In genomic region chr22:20877715-20878114, GRCh38 we compare ENCODE assay signal across 38 cellular contexts.
"Had no signal": no experiment of that assay in that cellular context is flagged by ENCODE, and none has a peak within 500 bp of the region (broad histone marks: within the 10 kb centered on the region; RNA-seq: fewer than 3 reads in every experiment).

No MANE protein-coding gene starts in this region.

- H3K27me3 Mint-ChIP-seq: activated B cell treated with CpG ODN at 0.5 μM for 24 hours; activated CD4-positive, alpha-beta memory T cell treated with anti-CD3 and anti-CD28 coated beads for 36 hours; activated CD4-positive, alpha-beta T cell treated with anti-CD3 and anti-CD28 coated beads, Interleukin-2, amount 10 ng/mL, durations not matched to agents 24 days and 14 days; activated CD8-positive, alpha-beta T cell treated with anti-CD3 and anti-CD28 coated beads for 36 hours; activated naive CD8-positive, alpha-beta T cell treated with anti-CD3 and anti-CD28 coated beads for 36 hours; activated T-helper 17 cell treated with anti-CD3 and anti-CD28 coated beads, Interleukin-2, amount 50 U/mL, for 72 hours; brain; central memory CD8-positive, alpha-beta T cell had no signal

- ATAC-seq: activated CD8-positive, alpha-beta T cell treated with anti-CD3 and anti-CD28 coated beads for 36 hours; activated naive CD4-positive, alpha-beta T cell treated with anti-CD3 and anti-CD28 coated beads, Interleukin-2, amount 50 U/mL, for 72 hours; activated T-cell treated with anti-CD3 and anti-CD28 coated beads, Interleukin-2, amount 50 U/mL, for 4 hours; activated T-cell treated with anti-CD3 and anti-CD28 coated beads, Interleukin-2, amount 50 U/mL, for 72 hours; activated T-helper 17 cell treated with anti-CD3 and anti-CD28 coated beads, Interleukin-2, amount 50 U/mL, for 72 hours had no signal

- H3K9me3 Mint-ChIP-seq: activated B cell treated with CpG ODN at 0.5 μM for 24 hours; activated CD4-positive, alpha-beta memory T cell treated with anti-CD3 and anti-CD28 coated beads for 36 hours; activated CD4-positive, alpha-beta T cell treated with anti-CD3 and anti-CD28 coated beads, Interleukin-2, amount 10 ng/mL, durations not matched to agents 24 days and 14 days; activated CD8-positive, alpha-beta T cell treated with anti-CD3 and anti-CD28 coated beads for 36 hours; activated naive CD4-positive, alpha-beta T cell treated with anti-CD3 and anti-CD28 coated beads for 36 hours; activated naive CD4-positive, alpha-beta T cell treated with anti-CD3 and anti-CD28 coated beads, Interleukin-2, amount 50 U/mL, for 72 hours; activated naive CD8-positive, alpha-beta T cell treated with anti-CD3 and anti-CD28 coated beads for 36 hours; activated T-cell treated with anti-CD3 and anti-CD28 coated beads, Interleukin-2, amount 50 U/mL, for 4 hours; activated T-cell treated with anti-CD3 and anti-CD28 coated beads, Interleukin-2, amount 50 U/mL, for 72 hours; activated T-helper 1 cell treated with anti-CD3 and anti-CD28 coated beads, Interleukin-12 subunit alpha, Interleukin-12 subunit beta, Interleukin-2, Interleukin-4 antibody, amounts not matched to agents 30 ng/mL and 10 ng/mL and 1 ng/mL, durations not matched to agents 14 hours and 24 hours and 36 hours; activated T-helper 17 cell treated with anti-CD3 and anti-CD28 coated beads, Interleukin-2, amount 50 U/mL, for 72 hours; brain; central memory CD8-positive, alpha-beta T cell; T-helper 1 cell treated with Interleukin-12 subunit alpha and Interleukin-12 subunit beta and Interleukin-4 antibody, amounts not matched to agents 30 μg/mL and 1 μg/mL, for 36 hours; T-helper 2 cell treated with Interferon-gamma antibody and Interleukin-4, amounts not matched to agents 5 μg/mL and 100 μg/mL, for 36 hours had no signal

- DNase-seq: activated B cell treated with CpG ODN at 0.5 μM for 24 hours; activated CD4-positive, alpha-beta memory T cell treated with anti-CD3 and anti-CD28 coated beads for 36 hours; activated CD4-positive, alpha-beta T cell treated with anti-CD3 and anti-CD28 coated beads for 4 hours; activated CD4-positive, alpha-beta T cell treated with anti-CD3 and anti-CD28 coated beads, Interleukin-2, amount 10 ng/mL, durations not matched to agents 24 days and 14 days; activated CD4-positive, alpha-beta T cell treated with anti-CD3 and anti-CD28 coated beads, Interleukin-2, amount 50 U/mL, for 1 hour; activated CD4-positive, alpha-beta T cell treated with anti-CD3 and anti-CD28 coated beads, Interleukin-2, amount 50 U/mL, for 4 hours; activated CD4-positive, CD25-positive, alpha-beta regulatory T cell treated with anti-CD3 and anti-CD28 coated beads, Interleukin-2, amount 50 U/mL, for 72 hours; activated CD8-positive, alpha-beta memory T cell treated with anti-CD3 and anti-CD28 coated beads, Interleukin-2, amount 50 U/mL, for 4 hours; activated CD8-positive, alpha-beta T cell treated with anti-CD3 and anti-CD28 coated beads for 36 hours; activated effector memory CD4-positive, alpha-beta T cell treated with anti-CD3 and anti-CD28 coated beads, Interleukin-2, amount 50 U/mL, for 16 hours; activated gamma-delta T cell treated with Interleukin-2 at 50 U/mL for 16 hours; activated naive CD4-positive, alpha-beta T cell; activated naive CD4-positive, alpha-beta T cell treated with anti-CD3 and anti-CD28 coated beads for 36 hours; activated naive CD4-positive, alpha-beta T cell treated with anti-CD3 and anti-CD28 coated beads, Interleukin-2, amount 50 U/mL, for 16 hours; activated naive CD8-positive, alpha-beta T cell treated with anti-CD3 and anti-CD28 coated beads for 36 hours; activated T-cell treated with anti-CD3 and anti-CD28 coated beads for 4 hours; activated T-cell treated with anti-CD3 and anti-CD28 coated beads, Interleukin-2, amount 50 U/mL, for 1 hour; activated T-cell treated with anti-CD3 and anti-CD28 coated beads, Interleukin-2, amount 50 U/mL, for 4 hours; activated T-cell treated with anti-CD3 and anti-CD28 coated beads, Interleukin-2, amount 50 U/mL, for 72 hours; adrenal gland; amniotic stem cell; caudate nucleus; cerebellar nuclear complex; T-helper 1 cell; T-helper 2 cell; T-helper 9 cell had no signal

- H3K4me1 Mint-ChIP-seq: activated B cell treated with CpG ODN at 0.5 μM for 24 hours; activated T-helper 17 cell treated with anti-CD3 and anti-CD28 coated beads, Interleukin-2, amount 50 U/mL, for 72 hours; brain had no signal

- H3K36me3 Mint-ChIP-seq: activated naive CD4-positive, alpha-beta T cell treated with anti-CD3 and anti-CD28 coated beads, Interleukin-2, amount 50 U/mL, for 72 hours had no signal

- H3K27me3 ChIP-seq: adrenal gland, ascending aorta, cardiac muscle cell had no signal

- H3K4me3 Mint-ChIP-seq: activated B cell treated with CpG ODN at 0.5 μM for 24 hours; activated CD4-positive, alpha-beta memory T cell treated with anti-CD3 and anti-CD28 coated beads for 36 hours; activated CD4-positive, alpha-beta T cell treated with anti-CD3 and anti-CD28 coated beads, Interleukin-2, amount 10 ng/mL, durations not matched to agents 24 days and 14 days; activated CD8-positive, alpha-beta T cell treated with anti-CD3 and anti-CD28 coated beads for 36 hours; activated naive CD4-positive, alpha-beta T cell treated with anti-CD3 and anti-CD28 coated beads for 36 hours; activated naive CD8-positive, alpha-beta T cell treated with anti-CD3 and anti-CD28 coated beads for 36 hours; activated T-cell treated with anti-CD3 and anti-CD28 coated beads, Interleukin-2, amount 50 U/mL, for 4 hours; activated T-cell treated with anti-CD3 and anti-CD28 coated beads, Interleukin-2, amount 50 U/mL, for 72 hours; activated T-helper 1 cell treated with anti-CD3 and anti-CD28 coated beads, Interleukin-12 subunit alpha, Interleukin-12 subunit beta, Interleukin-2, Interleukin-4 antibody, amounts not matched to agents 30 ng/mL and 10 ng/mL and 1 ng/mL, durations not matched to agents 14 hours and 24 hours and 36 hours; activated T-helper 17 cell treated with anti-CD3 and anti-CD28 coated beads, Interleukin-2, amount 50 U/mL, for 72 hours; brain; central memory CD8-positive, alpha-beta T cell; T-helper 1 cell treated with Interleukin-12 subunit alpha and Interleukin-12 subunit beta and Interleukin-4 antibody, amounts not matched to agents 30 μg/mL and 1 μg/mL, for 36 hours; T-helper 2 cell treated with Interferon-gamma antibody and Interleukin-4, amounts not matched to agents 5 μg/mL and 100 μg/mL, for 36 hours had no signal

- FAIRE-seq: bronchial epithelial cell, TTC549 had no signal

- H3K4me3 ChIP-seq: adrenal gland, ascending aorta, cardiac muscle cell had no signal

- H3K4me1 ChIP-seq: ascending aorta had no signal

- H3K27ac ChIP-seq: adrenal gland, ascending aorta, cardiac muscle cell, VCaP had no signal

- H3K27ac Mint-ChIP-seq: activated B cell treated with CpG ODN at 0.5 μM for 24 hours; activated CD4-positive, alpha-beta memory T cell treated with anti-CD3 and anti-CD28 coated beads for 36 hours; activated CD4-positive, alpha-beta T cell treated with anti-CD3 and anti-CD28 coated beads, Interleukin-2, amount 10 ng/mL, durations not matched to agents 24 days and 14 days; activated CD8-positive, alpha-beta T cell treated with anti-CD3 and anti-CD28 coated beads for 36 hours; activated naive CD4-positive, alpha-beta T cell treated with anti-CD3 and anti-CD28 coated beads for 36 hours; activated naive CD8-positive, alpha-beta T cell treated with anti-CD3 and anti-CD28 coated beads for 36 hours; activated T-helper 1 cell treated with anti-CD3 and anti-CD28 coated beads, Interleukin-12 subunit alpha, Interleukin-12 subunit beta, Interleukin-2, Interleukin-4 antibody, amounts not matched to agents 30 ng/mL and 10 ng/mL and 1 ng/mL, durations not matched to agents 14 hours and 24 hours and 36 hours; activated T-helper 17 cell treated with anti-CD3 and anti-CD28 coated beads, Interleukin-2, amount 50 U/mL, for 72 hours; brain; T-helper 1 cell treated with Interleukin-12 subunit alpha and Interleukin-12 subunit beta and Interleukin-4 antibody, amounts not matched to agents 30 μg/mL and 1 μg/mL, for 36 hours; T-helper 2 cell treated with Interferon-gamma antibody and Interleukin-4, amounts not matched to agents 5 μg/mL and 100 μg/mL, for 36 hours had no signal

- H3K9me3 ChIP-seq: adrenal gland, ascending aorta had no signal
